ENCODE assay signal across 1 cellular context in genomic region chr13:99617474-99618255, GRCh38.
A peak's percentile ranks its signal among the peaks of the same experiment; 100 is the strongest.
TF ChIP-seq lines count a peak whose summit lies in the region.

No MANE protein-coding gene starts in this region.

TF ChIP-seq in HEK293, 187 proteins besides CTCF, POLR2A, EP300 and RAD21 (continued from another document):
- TF ChIP-seq YY2 (tag by site-specific recombination; IDR thresholded peaks at IDR 0.05) = no peak
- no peak for TF ChIP-seq ZNF391 (tag by site-specific recombination; IDR thresholded peaks at IDR 0.05; ENCODE audit: borderline replicate concordance, low read depth)
- no peak for TF ChIP-seq ZNF121 (tag by site-specific recombination; IDR thresholded peaks at IDR 0.05)
- TF ChIP-seq ZNF335 (tag by site-specific recombination; conservative IDR thresholded peaks at IDR 0.05) = peak; percentile 71
- TF ChIP-seq ZNF580 (tag by site-specific recombination; IDR thresholded peaks at IDR 0.05) = no peak
- TF ChIP-seq ZSCAN30 (tag by site-specific recombination; IDR thresholded peaks at IDR 0.05) = peak; percentile 55; the same call in 1 of the 2 replicates
- TF ChIP-seq ZNF654 (tag by site-specific recombination; IDR thresholded peaks at IDR 0.05; ENCODE audit: low read depth) = peak; percentile 91
- TF ChIP-seq ZNF211 (tag by site-specific recombination; IDR thresholded peaks at IDR 0.05; ENCODE audit: low read depth) = no peak
- no peak for TF ChIP-seq SP7 (tag by site-specific recombination; IDR thresholded peaks at IDR 0.05)
- peak; percentile 88 for TF ChIP-seq ZBTB17 (tag by site-specific recombination; IDR thresholded peaks at IDR 0.05)
- TF ChIP-seq ZNF701 (tag by site-specific recombination; IDR thresholded peaks at IDR 0.05) = no peak
- no peak for TF ChIP-seq KLF9 (tag by site-specific recombination; IDR thresholded peaks at IDR 0.05; ENCODE audit: low read depth)
- no peak for TF ChIP-seq ZIC2 (tag by site-specific recombination; IDR thresholded peaks at IDR 0.05)
- TF ChIP-seq ZBTB26 (tag by site-specific recombination; optimal IDR thresholded peaks at IDR 0.05) = no peak
- TF ChIP-seq PRDM10 (tag by site-specific recombination; IDR thresholded peaks at IDR 0.05) = peak; percentile 60
- peak; percentile 93 for TF ChIP-seq SCRT2 (tag by site-specific recombination; IDR thresholded peaks at IDR 0.05)
- no peak for TF ChIP-seq ZNF202 (tag by site-specific recombination; IDR thresholded peaks at IDR 0.05; ENCODE audit: borderline replicate concordance)
- no peak for TF ChIP-seq ZNF621 (tag by site-specific recombination; IDR thresholded peaks at IDR 0.05)
- no peak for TF ChIP-seq ZNF645 (tag by site-specific recombination; IDR thresholded peaks at IDR 0.05)
- no peak for TF ChIP-seq GLIS1 (tag by site-specific recombination; IDR thresholded peaks at IDR 0.05)
- TF ChIP-seq TCF7L2 (IDR thresholded peaks at IDR 0.05; ENCODE audit: borderline replicate concordance, low read depth, low read length) = no peak
- no peak for TF ChIP-seq ZNF416 (tag by site-specific recombination; IDR thresholded peaks at IDR 0.05)
- no peak for TF ChIP-seq ZNF76 (tag by site-specific recombination; IDR thresholded peaks at IDR 0.05; ENCODE audit: borderline replicate concordance, low read depth)
- no peak for TF ChIP-seq TRIM28 (IDR thresholded peaks at IDR 0.05; ENCODE audit: borderline replicate concordance, low read length)
- no peak for TF ChIP-seq ZNF768 (tag by site-specific recombination; IDR thresholded peaks at IDR 0.05)
- 0 out of 2 replicates have a peak, but pooled peaks have one; percentile 28 for TF ChIP-seq ZNF561 (tag by site-specific recombination; IDR thresholded peaks at IDR 0.05; ENCODE audit: borderline replicate concordance)
- TF ChIP-seq PRDM6 (tag by site-specific recombination; IDR thresholded peaks at IDR 0.05) = no peak
- peak; percentile 44; the same call in 1 of the 2 replicates for TF ChIP-seq ZEB2 (tag by site-specific recombination; IDR thresholded peaks at IDR 0.05)
